Comparison of ENCODE assay signal across 9 cellular contexts in the genomic region with DNA sequence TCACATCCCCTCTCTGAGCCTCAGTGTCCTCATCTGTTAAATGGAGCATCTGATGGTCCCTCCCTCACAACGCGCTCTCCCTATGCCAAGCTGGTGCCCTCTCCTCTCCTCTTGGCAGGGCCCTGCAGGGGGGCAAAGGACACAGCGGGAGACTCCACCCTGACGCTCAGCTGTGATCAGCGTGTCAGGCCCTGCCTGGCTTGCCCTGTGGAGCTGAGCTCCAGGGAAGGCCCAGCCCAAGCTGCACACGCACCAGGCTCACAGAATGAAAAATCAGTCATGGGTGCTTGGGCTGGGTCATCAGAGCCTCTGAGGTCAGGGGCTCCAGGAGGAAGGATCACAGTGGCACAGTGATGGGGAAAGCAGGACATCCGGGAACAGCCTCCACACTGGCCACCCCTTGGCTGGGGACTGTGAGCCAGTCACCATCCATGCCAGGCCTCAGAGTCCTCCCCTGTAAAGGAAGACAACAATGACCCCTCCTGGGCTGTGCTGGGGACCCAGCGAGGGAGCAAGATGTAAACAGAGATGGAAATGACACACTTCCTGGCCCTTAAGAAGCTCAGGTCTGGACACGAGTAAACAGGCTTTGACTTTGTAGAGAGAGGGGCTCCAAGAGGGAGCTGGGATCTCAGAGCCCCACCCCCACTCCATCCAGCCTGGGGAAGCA. TPM values are rescaled to one million over a fixed set of nuclear protein-coding genes. Genes with fewer than 3 reads are reported as not detected.
DNase-seq lines count a peak whose midpoint lies in the region; ATAC-seq and TF ChIP-seq lines count a peak whose summit lies in the region.
"Had no signal": no experiment of that assay in that cellular context is flagged by ENCODE, and none has a peak within 500 bp of the region (broad histone marks: within the 10 kb centered on the region; RNA-seq: fewer than 3 reads in every experiment).

No MANE protein-coding gene starts in this region.

- ATAC-seq in foreskin keratinocyte (peak; percentile 6), GM21515 (IDR thresholded peaks at IDR 0.05; ENCODE audit: unreplicated experiment) (no peak)

- no peak overlapping the region for H4K91ac ChIP-seq in neuronal stem cell (ENCODE audit: low read depth, low read length, poor library complexity)

- peak overlapping the region; percentile 10 for H2BK5ac ChIP-seq in neuronal stem cell (ENCODE audit: low read length)

- H3K4me1 ChIP-seq in ACC112 (ENCODE audit: control insufficient read depth, insufficient read depth, low read length, unreplicated experiment) (peaks cover 16% of the 10 kb centered on the region), Peyer's patch (peaks cover 0 to 9% (median 0%) of the 10 kb centered on the region in 4 donors), foreskin keratinocyte (peaks cover 6% of the 10 kb centered on the region), neuronal stem cell (ENCODE audit: control insufficient read depth in 2 of 2, insufficient read depth in 1 of 2, low read depth in 1 of 2, low read length in 2 of 2) (peaks cover 10 to 22% of the 10 kb centered on the region in 2 donors)

- H3K36me3 ChIP-seq in ACC112 (ENCODE audit: insufficient read depth, low read length) (no peaks in the 10 kb centered on the region), Peyer's patch (no peaks in the 10 kb centered on the region), neuronal stem cell (replicated peaks in 1 of 2; ENCODE audit: control insufficient read depth in 2 of 2, insufficient read depth in 2 of 2, low read length in 2 of 2) (no peaks in the 10 kb centered on the region)

- peaks cover 7% of the 10 kb centered on the region for H3K9me3 Mint-ChIP-seq in activated naive CD4-positive, alpha-beta T cell treated with anti-CD3 and anti-CD28 coated beads for 36 hours

- TF ChIP-seq POLR2A in Peyer's patch (IDR thresholded peaks at IDR 0.05) (no peak), lower leg skin (IDR thresholded peaks at IDR 0.05) (no peak)

- no CpG with 5 or more reads among the region's 9 CpGs for WGBS in neuronal stem cell (ENCODE audit: extremely low coverage in 2 of 2, insufficient read length in 2 of 2, insufficient replicate concordance in 1 of 2), 2 donors
- 33 to 51% methylated on average over 9 of the region's 9 CpGs for WGBS in lower leg skin, 2 donors

- intact Hi-C loops in lower leg skin (cut with DNase I; ENCODE audit: low total_unique reads) = no loop called here
- intact Hi-C loops in activated naive CD4-positive, alpha-beta T cell treated with anti-CD3 and anti-CD28 coated beads for 36 hours (cut with micrococcal nuclease) = no loop called here

- H2BK120ac ChIP-seq in neuronal stem cell (ENCODE audit: low read depth, low read length) = peak overlapping the region; percentile 74

- peaks cover 0 to 5% (median 0%) of the 10 kb centered on the region in 4 donors for H3K9me3 ChIP-seq in Peyer's patch
- peaks cover 0 to 6% of the 10 kb centered on the region in 2 donors for H3K9me3 ChIP-seq in neuronal stem cell (replicated peaks in 1 of 2; ENCODE audit: control insufficient read depth in 2 of 2, insufficient read depth in 1 of 2, low read depth in 1 of 2, low read length in 2 of 2)

- no peak for DNase-seq in Peyer's patch
- no peak for DNase-seq in foreskin keratinocyte
- no peak for DNase-seq in neuronal stem cell (ENCODE audit: low spot score)
- no peak for DNase-seq in lower leg skin (ENCODE audit: low spot score in 2 of 2)
- no peak for DNase-seq in NCI-H187 (lab: John Stamatoyannopoulos, UW)
- DNase-seq in activated naive CD4-positive, alpha-beta T cell treated with anti-CD3 and anti-CD28 coated beads for 36 hours = no peak
- DNase-seq: NCI-H1048 had no signal

- H3K4ac ChIP-seq in neuronal stem cell (ENCODE audit: low read length) = peak overlapping the region; percentile 41

- H2AK5ac ChIP-seq in neuronal stem cell (ENCODE audit: low read depth, low read length) = peak overlapping the region; percentile 92

- TF ChIP-seq CTCF in Peyer's patch (IDR thresholded peaks at IDR 0.05) (no peak), foreskin keratinocyte (conservative IDR thresholded peaks at IDR 0.05) (peak; percentile 44), lower leg skin (IDR thresholded peaks at IDR 0.05) (no peak)

- H4K8ac ChIP-seq in neuronal stem cell (ENCODE audit: low read depth, low read length) = peak overlapping the region; percentile 52

- peak overlapping the region; percentile 46 for H2BK15ac ChIP-seq in neuronal stem cell (ENCODE audit: low read length)

- H3K36me3 Mint-ChIP-seq in activated naive CD4-positive, alpha-beta T cell treated with anti-CD3 and anti-CD28 coated beads for 36 hours (ENCODE audit: low read depth) = no peaks in the 10 kb centered on the region

- H3K27me3 Mint-ChIP-seq in activated naive CD4-positive, alpha-beta T cell treated with anti-CD3 and anti-CD28 coated beads for 36 hours (ENCODE audit: low read depth) = no peaks in the 10 kb centered on the region

- CTCF ChIA-PET in activated naive CD4-positive, alpha-beta T cell treated with anti-CD3 and anti-CD28 coated beads for 36 hours (lab: Charles Lee) = no interaction called here

- no peak overlapping the region for H3K4me3 Mint-ChIP-seq in activated naive CD4-positive, alpha-beta T cell treated with anti-CD3 and anti-CD28 coated beads for 36 hours

- H3K27ac ChIP-seq in ACC112 (ENCODE audit: low read depth, low read length) (peak overlapping the region; percentile 53), Peyer's patch (peak overlapping the region; percentile 36 to 75 (median 60)), foreskin keratinocyte (no peak overlapping the region), neuronal stem cell (replicated peaks; ENCODE audit: low read length) (no peak overlapping the region)

- H3K27me3 ChIP-seq in ACC112 (ENCODE audit: insufficient read depth, low read length) (no peaks in the 10 kb centered on the region), Peyer's patch (no peaks in the 10 kb centered on the region), foreskin keratinocyte (no peaks in the 10 kb centered on the region), neuronal stem cell (ENCODE audit: control insufficient read depth in 3 of 3, insufficient read depth in 3 of 3, low read depth in 1 of 3, low read length in 3 of 3) (no peaks in the 10 kb centered on the region)

- no peak overlapping the region for H3K4me2 ChIP-seq in neuronal stem cell (ENCODE audit: insufficient read depth, low read length, poor library complexity, severe bottlenecking)

- peak overlapping the region; percentile 89 for H2BK12ac ChIP-seq in neuronal stem cell (ENCODE audit: low read length)

- H2AFZ ChIP-seq in ACC112 (ENCODE audit: low read length, unreplicated experiment) (peak overlapping the region; percentile 50), neuronal stem cell (ENCODE audit: low read length) (peak overlapping the region; percentile 47)

- peak overlapping the region; percentile 21 for H3K23ac ChIP-seq in neuronal stem cell (ENCODE audit: low read depth, low read length, poor library complexity)

- H3K79me1 ChIP-seq in neuronal stem cell (ENCODE audit: low read depth, low read length) = no peaks in the 10 kb centered on the region

- H3K18ac ChIP-seq in neuronal stem cell (ENCODE audit: low read length) = peak overlapping the region; percentile 84

- peak overlapping the region; percentile 63 for H3K14ac ChIP-seq in neuronal stem cell (ENCODE audit: low read length)

- H3K4me3 ChIP-seq in ACC112 (ENCODE audit: low read depth, low read length) (no peak overlapping the region), Peyer's patch (no peak overlapping the region), neuronal stem cell (ENCODE audit: low read length in 2 of 2) (no peak overlapping the region), lower leg skin (ENCODE audit: low read depth, poor library complexity, severe bottlenecking) (no peak overlapping the region)

- no peaks in the 10 kb centered on the region for H3K79me2 ChIP-seq in ACC112 (ENCODE audit: control insufficient read depth, insufficient read depth, low read length, unreplicated experiment)

- peaks cover 4% of the 10 kb centered on the region for H3K4me1 Mint-ChIP-seq in activated naive CD4-positive, alpha-beta T cell treated with anti-CD3 and anti-CD28 coated beads for 36 hours (ENCODE audit: low read depth)

- no peak overlapping the region for H3K9ac ChIP-seq in neuronal stem cell (ENCODE audit: low read depth, low read length, poor library complexity)

- no peak overlapping the region for H3K27ac Mint-ChIP-seq in activated naive CD4-positive, alpha-beta T cell treated with anti-CD3 and anti-CD28 coated beads for 36 hours

RNA-seq across cellular contexts. Expression of a gene that starts 36.6 kb away (rescaled TPM):
- 1,000 to 10,000 TPM in 3 of 4 donors, 100 to 1,000 TPM in 1; 736 to 1,914 (median 1,266) TPM for total RNA-seq in Peyer's patch
- total RNA-seq in foreskin keratinocyte = 1,748 and 1,956 TPM in 2 replicates
- 2,461 and 2,465 TPM in 2 replicates for polyA plus RNA-seq in foreskin keratinocyte
- polyA plus RNA-seq in neuronal stem cell (2013, experiment 1 of 2) = 3,109 TPM
- polyA plus RNA-seq in neuronal stem cell (2013, experiment 2 of 2) = 3,051 TPM
- 1,000 to 10,000 TPM; 2,414 to 3,362 (median 2,993) TPM for total RNA-seq in lower leg skin
- total RNA-seq in activated naive CD4-positive, alpha-beta T cell treated with anti-CD3 and anti-CD28 coated beads for 36 hours = 1,000 to 10,000 TPM; 3,434 to 3,511 TPM

RNA-seq across cellular contexts. Expression of a gene that starts 38.0 kb away (rescaled TPM):
- total RNA-seq in Peyer's patch = 10 to 100 TPM in 1 of 4 donors, 1 to 10 TPM in 3; 1.8 to 10.7 (median 3.8) TPM
- 10.9 and 12.8 TPM in 2 replicates for total RNA-seq in foreskin keratinocyte
- polyA plus RNA-seq in foreskin keratinocyte = 9.8 and 12.0 TPM in 2 replicates
- 2.6 TPM for polyA plus RNA-seq in neuronal stem cell (2013, experiment 1 of 2)
- polyA plus RNA-seq in neuronal stem cell (2013, experiment 2 of 2) = 2.8 TPM
- 10 to 100 TPM; 12.2 to 22.3 (median 17.5) TPM for total RNA-seq in lower leg skin
- 1 to 10 TPM; 3.8 to 3.9 TPM for total RNA-seq in activated naive CD4-positive, alpha-beta T cell treated with anti-CD3 and anti-CD28 coated beads for 36 hours

Comparison
In these comparisons a context has a peak if more than half of its experiments do, and no peak if none do; other contexts are left out.
1. H3K27ac ChIP-seq: peak in ACC112 (single experiment) and Peyer's patch (4 of 4); none in foreskin keratinocyte (single experiment) and neuronal stem cell (single experiment).